In the genomic region with DNA sequence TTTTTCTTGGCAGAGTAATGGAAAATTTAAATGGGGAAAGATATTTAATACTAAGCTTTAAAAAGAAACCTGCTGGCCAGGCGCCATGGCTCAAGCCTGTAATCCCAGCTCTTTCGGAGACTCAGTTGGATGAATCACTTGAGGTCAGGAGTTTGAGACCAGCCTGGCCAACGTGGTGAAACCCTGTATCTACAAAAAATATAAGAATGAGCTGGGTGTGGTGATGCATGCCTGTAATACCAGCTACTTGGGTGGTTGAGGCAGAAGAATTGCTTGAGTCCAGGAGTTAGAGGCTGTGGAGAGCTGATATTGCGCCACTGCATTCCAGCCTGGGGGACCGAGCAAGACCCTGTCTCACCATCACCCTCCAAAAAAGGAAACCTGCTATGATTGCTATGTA, we compare ENCODE assay signal across 15 cellular contexts. TPM values are rescaled to one million over a fixed set of nuclear protein-coding genes. Genes with fewer than 3 reads are reported as not detected.
DNase-seq lines count a peak whose midpoint lies in the region; TF ChIP-seq lines count a peak whose summit lies in the region.
"Had no signal": no experiment of that assay in that cellular context is flagged by ENCODE, and none has a peak within 500 bp of the region (broad histone marks: within the 10 kb centered on the region; RNA-seq: fewer than 3 reads in every experiment).

No MANE protein-coding gene starts in this region.

- peaks cover 50% of the 10 kb centered on the region for H3K36me3 Mint-ChIP-seq in osteocyte (ENCODE audit: unreplicated experiment)

- in situ Hi-C loops in Caki2 (cut with HindIII; ENCODE audit: low pct_unique_long_range_greater_than_20kb, low sequenced_read_pairs): no loop called here

- DNase-seq in Caki2 (ENCODE audit: low read depth) (peak; percentile 8), MV-4-11 (lab: John Stamatoyannopoulos, UW) (peak; percentile 22), dedifferentiated amniotic fluid mesenchymal stem cell (ENCODE audit: extremely low spot score) (peak; percentile 96), osteocyte (ENCODE audit: extremely low spot score, unreplicated experiment) (no peak), substantia nigra (lab: John Stamatoyannopoulos, UW) (no peak), NCI-H1436 (lab: John Stamatoyannopoulos, UW) (no peak), NCI-H2107 treated with DMSO at 0.1 percent for 48 hours (lab: John Stamatoyannopoulos, UW; ENCODE audit: unreplicated experiment) (no peak), NAMALWA (ENCODE audit: low spot score) (no peak)
- DNase-seq: activated CD4-positive, alpha-beta T cell treated with anti-CD3 and anti-CD28 coated beads for 1 hour; CD8-positive, alpha-beta T cell; Karpas-422; mucosa of descending colon; NK-92 treated with Interleukin-12 subunit alpha and Interleukin-12 subunit beta, amount 100 ng/mL, for 24 hours; psoas muscle had no signal

- peak overlapping the region; percentile 78 for H3K27ac Mint-ChIP-seq in osteocyte (ENCODE audit: unreplicated experiment)
- H3K27ac Mint-ChIP-seq: CD8-positive, alpha-beta T cell; stimulated activated memory B cell treated with anti-CD40 and anti-IgM and Interleukin-4, amounts not matched to agents 10 μg/mL and 1 μg/mL and 100 μg/mL, for 72 hours had no signal

- H3K27me3 Mint-ChIP-seq in osteocyte (ENCODE audit: unreplicated experiment): no peaks in the 10 kb centered on the region
- H3K27me3 Mint-ChIP-seq: stimulated activated memory B cell treated with anti-CD40 and anti-IgM and Interleukin-4, amounts not matched to agents 10 μg/mL and 1 μg/mL and 100 μg/mL, for 72 hours had no signal

- peaks cover 22% of the 10 kb centered on the region for H3K4me1 Mint-ChIP-seq in osteocyte (ENCODE audit: unreplicated experiment)

- H3K4me3 Mint-ChIP-seq in osteocyte (ENCODE audit: unreplicated experiment): no peak overlapping the region
- H3K4me3 Mint-ChIP-seq: CD8-positive, alpha-beta T cell; stimulated activated memory B cell treated with anti-CD40 and anti-IgM and Interleukin-4, amounts not matched to agents 10 μg/mL and 1 μg/mL and 100 μg/mL, for 72 hours had no signal

- no peak for TF ChIP-seq CTCF in osteocyte (IDR thresholded peaks at IDR 0.05)

- H3K27ac ChIP-seq in substantia nigra (ENCODE audit: low read depth, low read length, poor library complexity, severe bottlenecking): no peak overlapping the region
- H3K27ac ChIP-seq: psoas muscle had no signal

- H3K9me3 Mint-ChIP-seq in osteocyte (ENCODE audit: unreplicated experiment): no peaks in the 10 kb centered on the region
- H3K9me3 Mint-ChIP-seq: CD8-positive, alpha-beta T cell; stimulated activated memory B cell treated with anti-CD40 and anti-IgM and Interleukin-4, amounts not matched to agents 10 μg/mL and 1 μg/mL and 100 μg/mL, for 72 hours had no signal

RNA-seq across cellular contexts. Expression of gene TUT7, which starts 32.8 kb away (rescaled TPM):
- total RNA-seq in Caki2 (2014; rRNA removed; shearing (Covaris generic); ENCODE audit: low replicate concordance): 3.4 and 8.8 TPM in 2 replicates
- total RNA-seq in osteocyte: 24.8 and 30.2 TPM in 2 replicates

RNA-seq across cellular contexts. Expression of gene ISCA1, which starts 39.0 kb away (rescaled TPM):
- 58.0 and 60.6 TPM in 2 replicates for total RNA-seq in Caki2 (2014; rRNA removed; shearing (Covaris generic); ENCODE audit: low replicate concordance)
- total RNA-seq in osteocyte: 32.9 and 33.9 TPM in 2 replicates

Comparison
In these comparisons a context has a peak if more than half of its experiments do, and no peak if none do; other contexts are left out.
1. DNase-seq: peak in Caki2 (single experiment), MV-4-11 (single experiment) and dedifferentiated amniotic fluid mesenchymal stem cell (single experiment); none in osteocyte (single experiment), substantia nigra (0 of 49), NCI-H1436 (single experiment), NCI-H2107 treated with DMSO at 0.1 percent for 48 hours (single experiment) and NAMALWA (single experiment).